ENCODE assay signal across 9 cellular contexts in genomic region chr3:150114873-150115570, GRCh38.
DNase-seq lines count a peak whose midpoint lies in the region; ATAC-seq, FAIRE-seq and TF ChIP-seq lines count a peak whose summit lies in the region.
"Had no signal": no experiment of that assay in that cellular context is flagged by ENCODE, and none has a peak within 500 bp of the region (broad histone marks: within the 10 kb centered on the region; RNA-seq: fewer than 3 reads in every experiment).

No MANE protein-coding gene starts in this region.

- TF ChIP-seq POLR2A in endothelial cell of umbilical vein (IDR thresholded peaks at IDR 0.05; ENCODE audit: low read depth, low read length): no peak
- TF ChIP-seq POLR2A in sigmoid colon (IDR thresholded peaks at IDR 0.05): no peak

- no TSS peak for BruUV-seq in endothelial cell of umbilical vein (replicated peaks; lab: Mats Ljungman, UMichigan)

- no peaks in the 10 kb centered on the region for H3K79me2 ChIP-seq in endothelial cell of umbilical vein (ENCODE audit: control insufficient read depth, insufficient read depth, low read length)

- intact Hi-C loops in endothelial cell of umbilical vein (cut with micrococcal nuclease): no loop called here
- intact Hi-C loops in sigmoid colon (cut with DNase I): no loop called here

- no peak overlapping the region for H3K9ac ChIP-seq in endothelial cell of umbilical vein (replicated peaks; ENCODE audit: extremely low read depth, insufficient read depth, low read length)

- H3K9me1 ChIP-seq in endothelial cell of umbilical vein (replicated peaks; ENCODE audit: control insufficient read depth, extremely low read depth, insufficient read depth, low read length): no peaks in the 10 kb centered on the region

- no peak overlapping the region for H3K4me2 ChIP-seq in endothelial cell of umbilical vein (ENCODE audit: insufficient read depth, low read length)

- H3K27me3 ChIP-seq in endothelial cell of umbilical vein (ENCODE audit: control insufficient read depth in 2 of 2, insufficient read depth in 2 of 2, low read length in 2 of 2): peaks cover 6 to 8% of the 10 kb centered on the region in 2 experiments
- H3K27me3 ChIP-seq in sigmoid colon: no peaks in the 10 kb centered on the region

- POLR2A ChIA-PET in endothelial cell of umbilical vein (lab: Charles Lee): no interaction called here

- no peak for TF ChIP-seq EP300 in sigmoid colon (IDR thresholded peaks at IDR 0.05)

- dilution Hi-C loops in endothelial cell of umbilical vein (cut with MboI; ENCODE audit: extremely low pct_ligation_motif_present, low sequenced_read_pairs): no loop called here

- no peak overlapping the region for H2AFZ ChIP-seq in endothelial cell of umbilical vein (ENCODE audit: low read depth, low read length)

- H3K36me3 ChIP-seq in endothelial cell of umbilical vein (ENCODE audit: control insufficient read depth in 2 of 2, extremely low read depth in 1 of 2, insufficient read depth in 2 of 2, low read length in 2 of 2) (no peaks in the 10 kb centered on the region), sigmoid colon (no peaks in the 10 kb centered on the region)

- TF ChIP-seq CTCF in GM10266 (IDR thresholded peaks at IDR 0.05; ENCODE audit: control insufficient read depth, insufficient read depth, low read depth, missing control alignments): no peak
- no peak for TF ChIP-seq CTCF in endothelial cell of umbilical vein (IDR thresholded peaks at IDR 0.05; ENCODE audit: extremely low read depth in 1 of 2, insufficient read depth in 1 of 2, low read depth in 1 of 2, low read length in 2 of 2)
- no peak for TF ChIP-seq CTCF in sigmoid colon (IDR thresholded peaks at IDR 0.05)

- H3K9me3 ChIP-seq in endothelial cell of umbilical vein (replicated peaks; ENCODE audit: control insufficient read depth, insufficient read depth, low read length) (no peaks in the 10 kb centered on the region), sigmoid colon (no peaks in the 10 kb centered on the region)

- ATAC-seq in GM21367 (IDR thresholded peaks at IDR 0.05; ENCODE audit: unreplicated experiment) (peak; percentile 71), HG03280 (IDR thresholded peaks at IDR 0.05; ENCODE audit: unreplicated experiment) (peak; percentile 85)

- CTCF ChIA-PET in endothelial cell of umbilical vein (lab: Charles Lee): interaction anchor here (1.2 kb wide), 1 partner anchor 69 kb away, joined by 3 read pairs; no protein-coding TSS in a partner anchor

- H4K20me1 ChIP-seq in endothelial cell of umbilical vein (replicated peaks; ENCODE audit: control insufficient read depth, extremely low read depth, insufficient read depth, low read length): no peaks in the 10 kb centered on the region

- no peak overlapping the region for H3K4me3 ChIP-seq in endothelial cell of umbilical vein (replicated peaks in 1 of 3; ENCODE audit: insufficient read depth in 1 of 3, low read depth in 1 of 3, low read length in 3 of 3)
- H3K4me3 ChIP-seq in sigmoid colon: no peak overlapping the region

- DNase-seq in GM10266 (ENCODE audit: extremely low spot score): peak; percentile 43
- no peak for DNase-seq in endothelial cell of umbilical vein (ENCODE audit: low read depth, low spot score)
- DNase-seq in NCI-H82 (lab: John Stamatoyannopoulos, UW): no peak
- DNase-seq in sigmoid colon: no peak
- DNase-seq in RPMI8226: no peak
- no peak for DNase-seq in NCI-H524 (lab: John Stamatoyannopoulos, UW)
- DNase-seq: NCI-H2171 treated with DMSO at 0.1 percent for 48 hours had no signal

- no peak overlapping the region for H3K27ac ChIP-seq in endothelial cell of umbilical vein (ENCODE audit: insufficient read depth, low read depth, low read length)
- H3K27ac ChIP-seq in sigmoid colon: no peak overlapping the region

- H3K4me1 ChIP-seq in endothelial cell of umbilical vein (ENCODE audit: control insufficient read depth, extremely low read depth, insufficient read depth, low read length): no peaks in the 10 kb centered on the region
- no peaks in the 10 kb centered on the region for H3K4me1 ChIP-seq in sigmoid colon

- 54 to 64% methylated on average over 4 of the region's 4 CpGs for WGBS in sigmoid colon, 2 donors

- FAIRE-seq in endothelial cell of umbilical vein (lab: Jason Lieb, UNC): no peak

TF ChIP-seq in endothelial cell of umbilical vein, 7 proteins besides CTCF, POLR2A, EP300 and RAD21:
- TF ChIP-seq GATA2 (IDR thresholded peaks at IDR 0.05; ENCODE audit: insufficient read depth, insufficient read length, low read depth, low read length): no peak
- TF ChIP-seq MYC (IDR thresholded peaks at IDR 0.05; ENCODE audit: low read depth, low read length): no peak
- peak; percentile 44 for TF ChIP-seq FOS (IDR thresholded peaks at IDR 0.05; ENCODE audit: borderline replicate concordance, insufficient read depth, low read length)
- TF ChIP-seq JUN (IDR thresholded peaks at IDR 0.05; ENCODE audit: borderline replicate concordance, insufficient read depth, insufficient read length, low read depth): no peak
- TF ChIP-seq POLR2AphosphoS5 (IDR thresholded peaks at IDR 0.05; ENCODE audit: insufficient read depth, low read depth, low read length): no peak
TF ChIP-seq in endothelial cell of umbilical vein: peak in this region for 1.
